ENCODE assay signal across 17 cellular contexts in the genomic region with DNA sequence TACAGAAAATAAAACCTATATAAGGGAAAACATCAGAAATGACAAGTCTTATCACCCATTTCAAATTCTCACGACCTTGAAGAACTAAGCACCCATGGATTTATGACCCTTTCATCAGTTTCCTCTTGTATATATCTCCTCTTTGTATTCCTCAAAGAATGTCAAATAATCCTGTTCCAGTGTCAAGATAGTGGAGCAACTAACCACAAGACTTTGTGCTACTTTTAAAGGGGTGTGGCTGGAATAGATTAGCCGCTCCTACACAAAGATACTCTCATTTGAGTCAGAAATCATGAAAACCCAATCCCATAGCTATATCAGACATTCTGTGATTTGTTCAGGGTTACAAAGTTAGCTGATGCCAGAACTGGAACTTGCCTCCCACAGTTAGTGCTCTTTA.
"Had no signal": no experiment of that assay in that cellular context is flagged by ENCODE, and none has a peak within 500 bp of the region (broad histone marks: within the 10 kb centered on the region; RNA-seq: fewer than 3 reads in every experiment).

No MANE protein-coding gene starts in this region.

- H3K27me3 ChIP-seq: ascending aorta, pancreas, right lobe of liver, SJSA1, spleen had no signal

- H3K4me3 Mint-ChIP-seq: activated T-helper 1 cell treated with anti-CD3 and anti-CD28 coated beads, Interleukin-12 subunit alpha, Interleukin-12 subunit beta, Interleukin-2, Interleukin-4 antibody, amounts not matched to agents 30 ng/mL and 10 ng/mL and 1 ng/mL, durations not matched to agents 14 hours and 24 hours and 36 hours; immature natural killer cell; memory B cell; stimulated activated memory B cell treated with anti-CD40 and anti-IgM and Interleukin-4, amounts not matched to agents 10 μg/mL and 1 μg/mL and 100 μg/mL, for 72 hours; T-helper 2 cell treated with Interferon-gamma antibody and Interleukin-4, amounts not matched to agents 5 μg/mL and 100 μg/mL, for 36 hours had no signal

- H3K27ac ChIP-seq: ascending aorta, pancreas, right lobe of liver, SJSA1, spleen, VCaP had no signal

- H3K36me3 ChIP-seq: ascending aorta, pancreas, right lobe of liver, SJSA1, spleen had no signal

- H3K9me3 Mint-ChIP-seq: activated T-helper 1 cell treated with anti-CD3 and anti-CD28 coated beads, Interleukin-12 subunit alpha, Interleukin-12 subunit beta, Interleukin-2, Interleukin-4 antibody, amounts not matched to agents 30 ng/mL and 10 ng/mL and 1 ng/mL, durations not matched to agents 14 hours and 24 hours and 36 hours; immature natural killer cell; memory B cell; naive thymus-derived CD8-positive, alpha-beta T cell; stimulated activated memory B cell treated with anti-CD40 and anti-IgM and Interleukin-4, amounts not matched to agents 10 μg/mL and 1 μg/mL and 100 μg/mL, for 72 hours; T-helper 2 cell treated with Interferon-gamma antibody and Interleukin-4, amounts not matched to agents 5 μg/mL and 100 μg/mL, for 36 hours had no signal

- H3K4me3 ChIP-seq: ascending aorta, pancreas, right lobe of liver, SJSA1, spleen had no signal

- H3K9me3 ChIP-seq: ascending aorta, pancreas, right lobe of liver, SJSA1, spleen had no signal

- H3K27me3 Mint-ChIP-seq: memory B cell; naive thymus-derived CD8-positive, alpha-beta T cell; stimulated activated memory B cell treated with anti-CD40 and anti-IgM and Interleukin-4, amounts not matched to agents 10 μg/mL and 1 μg/mL and 100 μg/mL, for 72 hours had no signal

- DNase-seq: activated CD4-positive, alpha-beta T cell treated with anti-CD3 and anti-CD28 coated beads for 1 hour; activated T-cell treated with anti-CD3 and anti-CD28 coated beads for 4 hours; cerebellar nuclear complex; effector CD4-positive, alpha-beta T cell; immature natural killer cell; naive thymus-derived CD8-positive, alpha-beta T cell; pancreas; right lobe of liver; spleen; stimulated activated CD4-positive, alpha-beta T cell treated with anti-CD3 and anti-CD28 coated beads, Interleukin-4, amount 100 ng/mL, for 4 hours had no signal

- H3K27ac Mint-ChIP-seq: activated T-helper 1 cell treated with anti-CD3 and anti-CD28 coated beads, Interleukin-12 subunit alpha, Interleukin-12 subunit beta, Interleukin-2, Interleukin-4 antibody, amounts not matched to agents 30 ng/mL and 10 ng/mL and 1 ng/mL, durations not matched to agents 14 hours and 24 hours and 36 hours; immature natural killer cell; memory B cell; stimulated activated memory B cell treated with anti-CD40 and anti-IgM and Interleukin-4, amounts not matched to agents 10 μg/mL and 1 μg/mL and 100 μg/mL, for 72 hours; T-helper 2 cell treated with Interferon-gamma antibody and Interleukin-4, amounts not matched to agents 5 μg/mL and 100 μg/mL, for 36 hours had no signal

- ATAC-seq: naive thymus-derived CD8-positive, alpha-beta T cell; pancreas; right lobe of liver; stimulated activated memory B cell treated with anti-CD40 and anti-IgM and Interleukin-4, amounts not matched to agents 10 μg/mL and 1 μg/mL and 100 μg/mL, for 72 hours had no signal

- H3K36me3 Mint-ChIP-seq: immature natural killer cell; memory B cell; naive thymus-derived CD8-positive, alpha-beta T cell; stimulated activated memory B cell treated with anti-CD40 and anti-IgM and Interleukin-4, amounts not matched to agents 10 μg/mL and 1 μg/mL and 100 μg/mL, for 72 hours had no signal
